8 cellular contexts compared by ENCODE assay signal in the genomic region with DNA sequence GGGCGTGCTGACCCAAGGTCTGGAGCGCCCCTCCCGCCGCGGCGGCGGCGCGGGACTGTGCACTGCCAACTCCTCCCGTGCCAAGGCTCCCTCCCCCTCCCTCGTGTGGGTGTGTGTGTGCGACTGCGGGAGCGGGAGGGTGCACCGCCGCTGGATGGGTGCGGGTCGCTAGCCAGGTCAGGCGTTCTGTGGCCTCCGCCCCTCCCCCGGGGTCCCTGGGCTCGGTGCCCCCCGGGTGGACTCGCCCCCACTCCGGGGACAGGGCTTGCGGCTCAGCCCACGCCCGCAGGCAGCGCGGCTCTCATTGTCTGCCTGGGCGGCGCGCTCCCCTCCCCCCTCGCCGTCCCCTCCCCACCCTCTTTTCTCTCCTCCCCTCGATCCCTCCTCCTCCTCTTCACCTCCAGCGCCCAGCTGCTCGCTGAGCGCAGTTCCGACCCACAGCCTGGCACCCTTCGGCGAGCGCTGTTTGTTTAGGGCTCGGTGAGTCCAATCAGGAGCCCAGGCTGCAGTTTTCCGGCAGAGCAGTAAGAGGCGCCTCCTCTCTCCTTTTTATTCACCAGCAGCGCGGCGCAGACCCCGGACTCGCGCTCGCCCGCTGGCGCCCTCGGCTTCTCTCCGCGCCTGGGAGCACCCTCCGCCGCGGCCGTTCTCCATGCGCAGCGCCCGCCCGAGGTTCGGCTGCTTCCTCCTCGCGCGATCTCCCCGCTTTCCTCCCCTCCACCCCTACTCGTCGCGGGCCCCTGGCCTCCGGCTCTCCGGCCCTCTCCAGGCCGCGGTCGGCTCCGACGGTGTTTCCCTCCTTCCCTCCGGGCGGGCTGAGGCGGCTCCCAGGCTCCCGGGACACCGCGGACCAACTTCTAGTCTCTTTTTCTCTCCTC. TPM values are rescaled to one million over a fixed set of nuclear protein-coding genes. Genes with fewer than 3 reads are reported as not detected.
DNase-seq lines count a peak whose midpoint lies in the region; ATAC-seq and TF ChIP-seq lines count a peak whose summit lies in the region.

Gene GATA6 (plus strand): TSS at position 579 of the 878 bp plus-strand sequence. CDS start 1,556 bp downstream, outside the sequence.

- DNase-seq in GM10248 (ENCODE audit: extremely low spot score) = peak; percentile 65
- DNase-seq in HT1080 (ENCODE audit: low read depth) = peak; percentile 91
- peak; percentile 88 to 97 for DNase-seq in ascending aorta (ENCODE audit: low spot score in 2 of 2)
- DNase-seq in right cardiac atrium = peak; percentile 95 to 98 (median 97)
- DNase-seq in renal cortical epithelial cell (ENCODE audit: low read depth) = peak; percentile 74
- no peak for DNase-seq in cerebellar nuclear complex (lab: John Stamatoyannopoulos, UW)

- TF ChIP-seq CTCF in GM10248 (IDR thresholded peaks at IDR 0.05; ENCODE audit: control extremely low read depth, extremely low read depth, low read depth, missing control alignments) (peak; percentile 18), ascending aorta (IDR thresholded peaks at IDR 0.05) (peak; percentile 31 to 59 (median 44))

- H3K36me3 ChIP-seq in ascending aorta = peaks cover 5 to 15% of the 10 kb centered on the region in 2 donors

- 1% methylated on average over 87 of the region's 87 CpGs for WGBS in right cardiac atrium

- POLR2A ChIA-PET in GM10248 (lab: Yijun Ruan, JAX) = no interaction called here

- H3K27me3 ChIP-seq in ascending aorta = no peaks in the 10 kb centered on the region
- H3K27me3 ChIP-seq in right cardiac atrium (ENCODE audit: control insufficient read depth, insufficient read depth) = no peaks in the 10 kb centered on the region

- peaks cover 0 to 5% of the 10 kb centered on the region in 2 donors for H3K4me1 ChIP-seq in ascending aorta
- H3K4me1 ChIP-seq in right cardiac atrium (ENCODE audit: control insufficient read depth, insufficient read depth, low read length) = no peaks in the 10 kb centered on the region

- CTCF ChIA-PET in GM10248 (lab: Yijun Ruan, JAX) = no interaction called here

- H3K9me3 ChIP-seq in ascending aorta = no peaks in the 10 kb centered on the region
- no peaks in the 10 kb centered on the region for H3K9me3 ChIP-seq in right cardiac atrium (ENCODE audit: control insufficient read depth, low read length)

- ATAC-seq in right cardiac atrium (peak; percentile 87), HG03139 (IDR thresholded peaks at IDR 0.05; ENCODE audit: unreplicated experiment) (no peak)

- H3K4me3 ChIP-seq in ascending aorta (peak within 1 kb of the TSS; percentile 89 to 90), right cardiac atrium (ENCODE audit: low read length) (peak within 1 kb of the TSS; percentile 66)

- peak within 1 kb of the TSS; percentile 98 to 99 for H3K27ac ChIP-seq in ascending aorta
- peak within 1 kb of the TSS; percentile 86 for H3K27ac ChIP-seq in right cardiac atrium (ENCODE audit: low read length)

- intact Hi-C loops in ascending aorta (cut with DNase I) = loop anchor here (1.0 to 10.0 kb wide), 11 partner anchors 20 to 1063 kb away; partner anchors contain the start of genes ABHD3, MIB1, RBBP8 and ROCK1
- intact Hi-C loops in right cardiac atrium (cut with DNase I) = loop anchor here in 3 of 4 donors (2.0 to 10.0 kb wide), 5 partner anchors 172 to 393 kb away; no protein-coding TSS in a partner anchor

TF ChIP-seq in PFSK-1, 5 proteins besides CTCF, POLR2A, EP300 and RAD21:
- TF ChIP-seq SIN3A (IDR thresholded peaks at IDR 0.05; ENCODE audit: borderline replicate concordance, insufficient read depth, low read length) (no peak), POLR2AphosphoS5 (IDR thresholded peaks at IDR 0.05; ENCODE audit: low read depth, low read length) (no peak), TAF1 (IDR thresholded peaks at IDR 0.05; ENCODE audit: borderline replicate concordance, insufficient read depth, low read length) (no peak), FOXP2 (optimal IDR thresholded peaks at IDR 0.05; ENCODE audit: borderline replicate concordance, extremely low read depth, extremely low read length, insufficient read depth) (peak; percentile 9), REST (IDR thresholded peaks at IDR 0.05; ENCODE audit: insufficient read depth in 1 of 2, low read depth in 2 of 2, low read length in 2 of 2) (no peak)

RNA-seq across cellular contexts. Expression of gene GATA6, which starts in this region (rescaled TPM):
- 5.5 and 6.8 TPM in 2 replicates for total RNA-seq in HT1080 (2014; rRNA removed; shearing (Covaris generic))
- polyA plus RNA-seq in HT1080 (2015; cell fraction: cytosol; rRNA removed) = 6.8 and 8.9 TPM in 2 replicates
- 12.5 and 13.0 TPM in 2 replicates for polyA plus RNA-seq in HT1080 (2015; cell fraction: nucleus; rRNA removed)
- polyA plus RNA-seq in PFSK-1 (2012; ENCODE audit: insufficient read length, low read depth) = 8.8 TPM
- total RNA-seq in ascending aorta = 89.3 TPM
- 10 to 100 TPM; 63.2 to 85.8 (median 77.9) TPM for total RNA-seq in right cardiac atrium
- polyA plus RNA-seq in right cardiac atrium = 52.4 TPM
- 0.35 and 0.45 TPM in 2 replicates for total RNA-seq in renal cortical epithelial cell

Comparison
In these comparisons a context has a peak if more than half of its experiments do, and no peak if none do; other contexts are left out.
1. Peak in DNase-seq in renal cortical epithelial cell; RNA of the gene not detected or under 1 TPM.
2. DNase-seq: peak in GM10248 (single experiment), HT1080 (single experiment), ascending aorta (2 of 2) and right cardiac atrium (3 of 3); none in cerebellar nuclear complex (0 of 2).